In genomic region chr10:43710772-43711471, GRCh38 we compare ENCODE assay signal across 25 cellular contexts.
"Had no signal": no experiment of that assay in that cellular context is flagged by ENCODE, and none has a peak within 500 bp of the region (broad histone marks: within the 10 kb centered on the region; RNA-seq: fewer than 3 reads in every experiment).

No MANE protein-coding gene starts in this region.

- H3K27ac Mint-ChIP-seq: memory B cell; naive thymus-derived CD8-positive, alpha-beta T cell; nephron progenitor cell; neural progenitor cell; stimulated activated memory B cell treated with anti-CD40 and anti-IgM and Interleukin-4, amounts not matched to agents 10 μg/mL and 1 μg/mL and 100 μg/mL, for 72 hours had no signal

- H3K4me1 Mint-ChIP-seq: memory B cell; naive thymus-derived CD8-positive, alpha-beta T cell; stimulated activated memory B cell treated with anti-CD40 and anti-IgM and Interleukin-4, amounts not matched to agents 10 μg/mL and 1 μg/mL and 100 μg/mL, for 72 hours had no signal

- ATAC-seq: left cardiac atrium; left lobe of liver; lower lobe of right lung; mucosa of descending colon; naive thymus-derived CD8-positive, alpha-beta T cell; psoas muscle; right lobe of liver; stimulated activated memory B cell treated with anti-CD40 and anti-IgM and Interleukin-4, amounts not matched to agents 10 μg/mL and 1 μg/mL and 100 μg/mL, for 72 hours; stimulated activated naive CD8-positive, alpha-beta T cell treated with anti-CD3 and anti-CD28 coated beads, Interleukin-15, Interleukin-2, amounts not matched to agents 100 U/mL and 50 U/mL, for 24 hours had no signal

- DNase-seq: hippocampal formation; kidney glomerular epithelial cell; left cardiac atrium; lower lobe of right lung; midbrain; mucosa of descending colon; naive thymus-derived CD8-positive, alpha-beta T cell; nephron progenitor cell; occipital lobe; psoas muscle; right lobe of liver; stimulated activated CD4-positive, alpha-beta T cell treated with anti-CD3 and anti-CD28 coated beads, Interleukin-1b, Interleukin-23, amount 100 ng/mL, for 48 hours; stimulated activated CD4-positive, alpha-beta T cell treated with anti-CD3 and anti-CD28 coated beads, Interleukin-2, amount 100 ng/mL, for 48 hours; stimulated activated CD4-positive, alpha-beta T cell treated with anti-CD3 and anti-CD28 coated beads, Interleukin-4, amount 100 ng/mL, for 4 hours; stimulated activated CD8-positive, alpha-beta memory T cell treated with anti-CD3 and anti-CD28 coated beads, Interleukin-4, amount 100 ng/mL, for 48 hours; stimulated activated naive CD8-positive, alpha-beta T cell treated with anti-CD3 and anti-CD28 coated beads, Interleukin-15, Interleukin-2, amounts not matched to agents 100 U/mL and 50 U/mL, for 24 hours; stomach; testis; thyroid gland; transverse colon; upper lobe of left lung had no signal

- H3K9me3 Mint-ChIP-seq: memory B cell; naive thymus-derived CD8-positive, alpha-beta T cell; neural progenitor cell; stimulated activated memory B cell treated with anti-CD40 and anti-IgM and Interleukin-4, amounts not matched to agents 10 μg/mL and 1 μg/mL and 100 μg/mL, for 72 hours had no signal

- H3K36me3 Mint-ChIP-seq: memory B cell; naive thymus-derived CD8-positive, alpha-beta T cell; neural progenitor cell; stimulated activated memory B cell treated with anti-CD40 and anti-IgM and Interleukin-4, amounts not matched to agents 10 μg/mL and 1 μg/mL and 100 μg/mL, for 72 hours had no signal

- H3K27me3 Mint-ChIP-seq: naive thymus-derived CD8-positive, alpha-beta T cell had no signal

- H3K4me3 Mint-ChIP-seq: memory B cell; naive thymus-derived CD8-positive, alpha-beta T cell; nephron progenitor cell; neural progenitor cell; stimulated activated memory B cell treated with anti-CD40 and anti-IgM and Interleukin-4, amounts not matched to agents 10 μg/mL and 1 μg/mL and 100 μg/mL, for 72 hours had no signal
